In the genomic region with DNA sequence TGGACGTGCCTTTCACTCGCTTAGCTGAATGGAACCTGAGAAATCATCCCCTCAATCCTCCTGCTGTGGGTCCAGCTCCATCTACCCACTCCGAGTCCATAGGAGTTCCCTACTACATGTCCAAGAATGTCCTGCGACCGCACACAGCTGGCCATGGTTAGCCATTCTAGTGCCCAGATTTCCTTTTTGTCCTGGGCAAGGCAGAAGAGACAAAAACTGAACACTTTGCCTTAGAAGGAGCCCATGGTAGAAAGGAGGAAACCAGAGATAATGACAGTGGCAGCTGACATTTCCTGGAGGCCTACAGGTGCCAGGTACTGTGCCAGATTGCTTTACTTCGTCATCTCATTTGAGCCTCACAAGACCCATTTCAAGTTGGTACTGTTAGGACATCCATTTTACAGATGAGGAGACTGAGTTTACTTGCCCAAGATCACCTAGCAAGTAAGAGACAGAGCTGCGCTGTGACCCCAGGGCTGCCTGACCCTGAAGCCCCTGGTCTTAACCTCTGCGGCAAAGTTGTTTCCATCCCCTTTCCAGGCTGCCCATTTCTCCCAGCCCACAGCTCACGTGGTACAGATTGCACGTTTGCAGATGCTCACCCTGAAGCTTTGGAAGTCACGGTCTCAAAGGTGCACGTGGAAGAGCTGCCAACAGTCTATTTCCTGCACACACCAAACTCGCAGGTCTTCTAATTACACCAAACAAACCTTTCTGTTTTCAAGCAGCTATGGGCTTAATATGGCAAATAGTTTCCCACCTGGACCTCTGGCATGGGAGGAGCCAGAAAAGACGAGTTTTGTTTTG, we compare ENCODE assay signal across 8 cellular contexts.
DNase-seq lines count a peak whose midpoint lies in the region; ATAC-seq and TF ChIP-seq lines count a peak whose summit lies in the region.
"Had no signal": no experiment of that assay in that cellular context is flagged by ENCODE, and none has a peak within 500 bp of the region (broad histone marks: within the 10 kb centered on the region; RNA-seq: fewer than 3 reads in every experiment).

No MANE protein-coding gene starts in this region.

- TF ChIP-seq POLR2A in gastroesophageal sphincter (IDR thresholded peaks at IDR 0.05): no peak

- intact Hi-C loops in OCI-LY7 (cut with micrococcal nuclease; ENCODE audit: unreplicated experiment): no loop called here
- intact Hi-C loops in mucosa of descending colon (cut with DNase I, micrococcal nuclease): no loop called here

- H3K36me3 ChIP-seq in DOHH2 (ENCODE audit: control insufficient read depth, low read length): no peaks in the 10 kb centered on the region
- no peaks in the 10 kb centered on the region for H3K36me3 ChIP-seq in OCI-LY7 (ENCODE audit: insufficient read depth, low read length)
- peaks cover 0 to 7% of the 10 kb centered on the region in 2 donors for H3K36me3 ChIP-seq in gastroesophageal sphincter
- H3K36me3 ChIP-seq in mucosa of descending colon (ENCODE audit: low read depth): no peaks in the 10 kb centered on the region

- POLR2A ChIA-PET in OCI-LY7 (lab: Charles Lee): interaction anchor here (0.7 to 1.9 kb wide), 6 partner anchors 8 to 205 kb away, joined by 3 to 7 read pairs (median 3); no protein-coding TSS in a partner anchor

- peaks cover 2% of the 10 kb centered on the region; the same call in 1 of the 2 replicates for H3F3A ChIP-seq in DOHH2 (ENCODE audit: control insufficient read depth, insufficient read depth)

- H3K79me2 ChIP-seq in DOHH2 (ENCODE audit: control insufficient read depth, low read length) (no peaks in the 10 kb centered on the region), OCI-LY7 (ENCODE audit: insufficient read depth, low read depth, low read length) (no peaks in the 10 kb centered on the region)

- ATAC-seq in gastroesophageal sphincter: no peak
- no peak for ATAC-seq in GM21528 (IDR thresholded peaks at IDR 0.05; ENCODE audit: low FRiP score, unreplicated experiment)
- no peak for ATAC-seq in mucosa of descending colon

- 69 to 70% methylated on average over 11 to 14 of the region's 14 CpGs for WGBS in gastroesophageal sphincter (ENCODE audit: low coverage in 1 of 2), 2 donors

- H3K27me3 ChIP-seq in DOHH2 (ENCODE audit: control insufficient read depth, low read length) (no peaks in the 10 kb centered on the region), gastroesophageal sphincter (no peaks in the 10 kb centered on the region)

- H3K27ac ChIP-seq in DOHH2 (ENCODE audit: low read depth, low read length) (no peak overlapping the region), OCI-LY7 (ENCODE audit: low read depth, low read length, poor library complexity, severe bottlenecking) (no peak overlapping the region), gastroesophageal sphincter (peak overlapping the region; percentile 91 to 100 (median 97)), skin epidermis (peak overlapping the region in 12 of 21 experiments; percentile 7 to 72 (median 38))

- CTCF ChIA-PET in OCI-LY7 (lab: Charles Lee; ENCODE audit: unreplicated experiment): interaction anchor here (1.0 to 1.6 kb wide), 2 partner anchors 10 to 21 kb away, joined by 3 read pairs; no protein-coding TSS in a partner anchor

- H3K4me1 ChIP-seq in DOHH2 (ENCODE audit: control insufficient read depth, low read length) (peaks cover 49% of the 10 kb centered on the region), OCI-LY7 (ENCODE audit: insufficient read depth, low read length, poor library complexity, severe bottlenecking) (peaks cover 49% of the 10 kb centered on the region), gastroesophageal sphincter (peaks cover 75 to 100% (median 92%) of the 10 kb centered on the region in 3 donors), mucosa of descending colon (ENCODE audit: low read depth) (peaks cover 87% of the 10 kb centered on the region)

- BruUV-seq in OCI-LY7 (replicated peaks; lab: Mats Ljungman, UMichigan): no TSS peak

- H4K20me1 ChIP-seq in DOHH2 (ENCODE audit: control insufficient read depth, insufficient read depth, low read depth, low read length): no peaks in the 10 kb centered on the region
- H4K20me1 ChIP-seq in OCI-LY7 (ENCODE audit: insufficient read depth, low read length): no peaks in the 10 kb centered on the region

- no peak for TF ChIP-seq CTCF in DOHH2 (IDR thresholded peaks at IDR 0.05; ENCODE audit: low read depth, low read length, poor library complexity, severe bottlenecking)
- TF ChIP-seq CTCF in OCI-LY7 (conservative IDR thresholded peaks at IDR 0.05; ENCODE audit: low read length): no peak
- no peak for TF ChIP-seq CTCF in gastroesophageal sphincter (IDR thresholded peaks at IDR 0.05)
- TF ChIP-seq CTCF in mucosa of descending colon (IDR thresholded peaks at IDR 0.05): no peak

- H3K9me2 ChIP-seq in DOHH2 (replicated peaks; ENCODE audit: control insufficient read depth, low read length) (no peaks in the 10 kb centered on the region), OCI-LY7 (ENCODE audit: insufficient read depth, low read length) (no peaks in the 10 kb centered on the region)

- H3K9me3 ChIP-seq in DOHH2 (ENCODE audit: control insufficient read depth, insufficient read depth, low read length) (no peaks in the 10 kb centered on the region), OCI-LY7 (ENCODE audit: low read length) (no peaks in the 10 kb centered on the region), gastroesophageal sphincter (no peaks in the 10 kb centered on the region), mucosa of descending colon (no peaks in the 10 kb centered on the region)

- H3K4me3 ChIP-seq in DOHH2 (ENCODE audit: low read length) (no peak overlapping the region), OCI-LY7 (ENCODE audit: low read depth, low read length, poor library complexity, severe bottlenecking) (peak overlapping the region; percentile 18), gastroesophageal sphincter (no peak overlapping the region), skin epidermis (no peak overlapping the region), mucosa of descending colon (no peak overlapping the region)

- TF ChIP-seq EP300 in gastroesophageal sphincter (IDR thresholded peaks at IDR 0.05): no peak

- DNase-seq in OCI-LY7 (ENCODE audit: low spot score): no peak
- no peak for DNase-seq in NCI-H2107 treated with DMSO at 0.1 percent for 48 hours (lab: John Stamatoyannopoulos, UW; ENCODE audit: unreplicated experiment)
- DNase-seq in mucosa of descending colon: no peak
- DNase-seq: NCI-H1048 had no signal

- H2AFZ ChIP-seq in OCI-LY7 (ENCODE audit: low read length): peak overlapping the region; percentile 95

- H3K4me2 ChIP-seq in DOHH2 (ENCODE audit: low read length) (peak overlapping the region; percentile 38), OCI-LY7 (ENCODE audit: low read length) (peak overlapping the region; percentile 55)

Comparison
In these comparisons a context has a peak if more than half of its experiments do, and no peak if none do; other contexts are left out.
1. H3K27ac ChIP-seq: peak in gastroesophageal sphincter (4 of 4) and skin epidermis (12 of 21); none in DOHH2 (single experiment) and OCI-LY7 (single experiment).